12 cellular contexts compared by ENCODE assay signal in genomic region chr20:1377984-1378742, GRCh38. TPM values are rescaled to one million over a fixed set of nuclear protein-coding genes. Genes with fewer than 3 reads are reported as not detected.
DNase-seq lines count a peak whose midpoint lies in the region; ATAC-seq and TF ChIP-seq lines count a peak whose summit lies in the region.
"Had no signal": no experiment of that assay in that cellular context is flagged by ENCODE, and none has a peak within 500 bp of the region (broad histone marks: within the 10 kb centered on the region; RNA-seq: fewer than 3 reads in every experiment).

No MANE protein-coding gene starts in this region.

- H3K4me1 ChIP-seq in CD8-positive, alpha-beta memory T cell (ENCODE audit: insufficient read depth, low read length): peaks cover 69% of the 10 kb centered on the region
- H3K4me1 ChIP-seq in parathyroid adenoma (peaks cover 13% of the 10 kb centered on the region), BE2C (no peaks in the 10 kb centered on the region)

- H3K9ac ChIP-seq in parathyroid adenoma: no peak overlapping the region

- peak overlapping the region in 3 of 7 donors; percentile 4 to 65 (median 37) for H3K4me3 Mint-ChIP-seq in CD8-positive, alpha-beta memory T cell

- in situ Hi-C loops in brain microvascular endothelial cell (cut with HindIII; ENCODE audit: low pct_ligation_motif_present, low sequenced_read_pairs): no loop called here

- H3K27ac Mint-ChIP-seq in CD8-positive, alpha-beta memory T cell: peak overlapping the region in 5 of 8 donors; percentile 18 to 63 (median 23)

- peaks cover 0 to 70% (median 9%) of the 10 kb centered on the region in 3 donors for H3K36me3 Mint-ChIP-seq in CD8-positive, alpha-beta memory T cell

- DNase-seq in CD8-positive, alpha-beta memory T cell: no peak
- peak; percentile 55 for DNase-seq in NCI-H226
- DNase-seq in brain microvascular endothelial cell: no peak
- DNase-seq in mucosa of gallbladder (ENCODE audit: low spot score): no peak
- no peak for DNase-seq in BE2C
- DNase-seq: anterior cingulate cortex; NCI-H1048; stimulated activated CD4-positive, alpha-beta T cell treated with anti-CD3 and anti-CD28 coated beads, Interleukin-12 subunit alpha, Interleukin-12 subunit beta, amount 100 ng/mL, for 4 hours; uterus had no signal

- no peak overlapping the region for H2AFZ ChIP-seq in parathyroid adenoma

- no peaks in the 10 kb centered on the region for H3K27me3 Mint-ChIP-seq in CD8-positive, alpha-beta memory T cell

- no peak overlapping the region for H3K4me3 ChIP-seq in CD8-positive, alpha-beta memory T cell (ENCODE audit: low read length)
- H3K4me3 ChIP-seq in brain microvascular endothelial cell (ENCODE audit: low read depth, low read length) (no peak overlapping the region), parathyroid adenoma (ENCODE audit: low read depth, low read length) (no peak overlapping the region), BE2C (ENCODE audit: low read depth, low read length) (no peak overlapping the region)
- H3K4me3 ChIP-seq: uterus had no signal

- TF ChIP-seq POLR2A in GM18505 (IDR thresholded peaks at IDR 0.05; ENCODE audit: borderline replicate concordance, extremely low read depth, insufficient read depth, insufficient read length): no peak

- H3K79me2 ChIP-seq in parathyroid adenoma: peaks cover 27% of the 10 kb centered on the region

- no peak for TF ChIP-seq CTCF in brain microvascular endothelial cell (IDR thresholded peaks at IDR 0.05; ENCODE audit: low read depth, low read length, missing control alignments)
- TF ChIP-seq CTCF in parathyroid adenoma (IDR thresholded peaks at IDR 0.05): no peak
- TF ChIP-seq CTCF in BE2C (IDR thresholded peaks at IDR 0.05; ENCODE audit: low read depth, low read length): no peak

- CTCF ChIA-PET in CD8-positive, alpha-beta memory T cell (lab: Charles Lee): no interaction called here

- no peaks in the 10 kb centered on the region for H3K9me3 Mint-ChIP-seq in CD8-positive, alpha-beta memory T cell

- peaks cover 9% of the 10 kb centered on the region for H3K36me3 ChIP-seq in CD8-positive, alpha-beta memory T cell (ENCODE audit: insufficient read depth, low read length)
- H3K36me3 ChIP-seq in brain microvascular endothelial cell (replicated peaks) (peaks cover 16% of the 10 kb centered on the region), parathyroid adenoma (ENCODE audit: control insufficient read depth, insufficient read depth, low read length) (no peaks in the 10 kb centered on the region), BE2C (no peaks in the 10 kb centered on the region; the same call in 1 of the 2 replicates)
- H3K36me3 ChIP-seq: uterus had no signal

- no peak overlapping the region for H3K4me2 ChIP-seq in parathyroid adenoma (ENCODE audit: low read length)

- H3K27ac ChIP-seq in CD8-positive, alpha-beta memory T cell (ENCODE audit: low read depth, low read length): no peak overlapping the region
- H3K27ac ChIP-seq in brain microvascular endothelial cell: peak overlapping the region; percentile 15
- peak overlapping the region; percentile 34 for H3K27ac ChIP-seq in parathyroid adenoma

- no peaks in the 10 kb centered on the region for H3K27me3 ChIP-seq in CD8-positive, alpha-beta memory T cell (ENCODE audit: insufficient read depth, low read length, poor library complexity, severe bottlenecking)
- no peaks in the 10 kb centered on the region for H3K27me3 ChIP-seq in brain microvascular endothelial cell (replicated peaks)
- no peaks in the 10 kb centered on the region for H3K27me3 ChIP-seq in parathyroid adenoma (ENCODE audit: control insufficient read depth, insufficient read depth, low read length)
- no peaks in the 10 kb centered on the region for H3K27me3 ChIP-seq in BE2C
- H3K27me3 ChIP-seq: uterus had no signal

- ATAC-seq in GM21447 (IDR thresholded peaks at IDR 0.05; ENCODE audit: unreplicated experiment) (no peak), GM18505 (IDR thresholded peaks at IDR 0.05; ENCODE audit: unreplicated experiment) (no peak)

- peaks cover 69 to 94% (median 87%) of the 10 kb centered on the region in 3 donors for H3K4me1 Mint-ChIP-seq in CD8-positive, alpha-beta memory T cell

- no peaks in the 10 kb centered on the region for H3K9me3 ChIP-seq in CD8-positive, alpha-beta memory T cell (ENCODE audit: low read length)
- H3K9me3 ChIP-seq in parathyroid adenoma (ENCODE audit: control insufficient read depth, low read length) (no peaks in the 10 kb centered on the region), BE2C (no peaks in the 10 kb centered on the region)
- H3K9me3 ChIP-seq: uterus had no signal

- POLR2A ChIA-PET in CD8-positive, alpha-beta memory T cell (lab: Charles Lee): no interaction called here

RNA-seq across cellular contexts. Expression of gene FKBP1A, which starts 14.7 kb away (rescaled TPM):
- total RNA-seq in CD8-positive, alpha-beta memory T cell: 100 to 1,000 TPM; 274 TPM
- polyA plus RNA-seq in CD8-positive, alpha-beta memory T cell: 43.1 TPM
- total RNA-seq in mucosa of gallbladder: 177 TPM
- 186 TPM for polyA plus RNA-seq in BE2C (2012; ENCODE audit: insufficient read depth, insufficient read length, low read depth)

RNA-seq across cellular contexts. Expression of gene SDCBP2, which starts 49.2 kb away (rescaled TPM):
- total RNA-seq in CD8-positive, alpha-beta memory T cell: 1 to 10 TPM; 3.7 to 4.7 TPM
- polyA plus RNA-seq in CD8-positive, alpha-beta memory T cell: 2.2 TPM
- 176 TPM for total RNA-seq in mucosa of gallbladder
- 15.9 TPM for polyA plus RNA-seq in BE2C (2012; ENCODE audit: insufficient read depth, insufficient read length, low read depth)

Comparison
In these comparisons a context has a peak if more than half of its experiments do, and no peak if none do; other contexts are left out.
1. RNA of gene SDCBP2, which starts 49.2 kb away (total RNA-seq): 176 TPM in mucosa of gallbladder (single experiment); 3.7 to 4.7 TPM in CD8-positive, alpha-beta memory T cell; every median in the first group is over 10 times any median in the second.